Comparison of ENCODE assay signal across 8 cellular contexts in the genomic region with DNA sequence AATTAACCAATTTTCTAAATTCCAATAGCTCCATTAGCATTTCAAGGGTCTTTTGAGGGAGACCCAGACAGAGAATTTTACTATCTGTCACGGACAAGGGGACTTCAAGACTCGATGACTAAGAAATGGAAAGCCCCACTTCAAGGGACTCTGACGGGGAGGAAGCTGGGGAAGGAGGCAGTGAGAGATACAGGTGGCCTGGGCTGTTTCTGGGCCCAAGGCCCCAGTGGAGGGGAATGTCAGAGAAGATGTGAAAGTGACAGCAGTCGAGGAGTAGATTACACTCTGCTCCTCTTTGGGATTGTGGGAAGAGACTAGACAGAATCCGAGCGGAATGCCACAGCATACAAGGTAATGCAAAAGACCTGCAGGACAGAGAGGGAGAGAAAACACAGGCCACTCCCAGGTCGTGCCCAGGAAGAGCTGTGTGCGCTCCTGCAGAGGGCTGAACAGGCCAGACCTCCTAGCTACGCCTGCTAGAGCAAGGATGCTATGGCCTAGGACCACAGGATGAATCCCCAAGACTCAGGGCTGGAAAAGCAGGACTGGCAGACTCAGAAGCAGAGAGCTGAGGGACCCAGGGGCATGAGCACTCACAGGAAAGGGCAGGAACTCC.
A peak's percentile ranks its signal among the peaks of the same experiment; 100 is the strongest.
DNase-seq lines count a peak whose midpoint lies in the region; ATAC-seq, FAIRE-seq and TF ChIP-seq lines count a peak whose summit lies in the region.
"Not testable (repeated sequence)": the region's sequence is repeated elsewhere in the genome, so short reads cannot be mapped to it uniquely, and the experiment has no call there.

No MANE protein-coding gene starts in this region.

- H4K20me1 ChIP-seq in BLaER1 treated with 17β-estradiol and CSF1 and Interleukin-3, amounts not matched to agents 10 nM and 100 nM; GM12878 (ENCODE audit: control insufficient read depth, insufficient read depth): not testable (repeated sequence)

- peak; percentile 70 for ATAC-seq in GM18861 (IDR thresholded peaks at IDR 0.05; ENCODE audit: unreplicated experiment)
- ATAC-seq in GM19438 (IDR thresholded peaks at IDR 0.05; ENCODE audit: low read depth, unreplicated experiment), result peak; percentile 79
- peak; percentile 74 for ATAC-seq in GM21717 (IDR thresholded peaks at IDR 0.05; ENCODE audit: unreplicated experiment)
- peak; percentile 80 for ATAC-seq in HG02884 (IDR thresholded peaks at IDR 0.05; ENCODE audit: unreplicated experiment)
- peak; percentile 54 for ATAC-seq in HG03139 (IDR thresholded peaks at IDR 0.05; ENCODE audit: unreplicated experiment)
- ATAC-seq in HG03571 (IDR thresholded peaks at IDR 0.05; ENCODE audit: unreplicated experiment), result peak; percentile 74
- ATAC-seq in GM12878, result peak; percentile 93

- H3K36me3 ChIP-seq in BLaER1 treated with 17β-estradiol and CSF1 and Interleukin-3, amounts not matched to agents 10 nM and 100 nM; GM12878 (ENCODE audit: control insufficient read depth in 2 of 2, insufficient read depth in 2 of 2, low read length in 1 of 2): not testable (repeated sequence)

- POLR2A ChIA-PET in GM12878 (lab: Charles Lee), result not testable (repeated sequence)

- H2AFZ ChIP-seq in GM12878 (ENCODE audit: control insufficient read depth, low read depth, low read length), result not testable (repeated sequence)

- DNase-seq in GM12878 (ENCODE audit: low read depth, low spot score), result peak; percentile 7

- in situ Hi-C loops in GM12878 (cut with MboI), result not testable (repeated sequence)

- H3K4me3 ChIP-seq in BLaER1 treated with 17β-estradiol and CSF1 and Interleukin-3, amounts not matched to agents 10 nM and 100 nM; GM12878: not testable (repeated sequence)

- H3K9ac ChIP-seq in BLaER1 treated with 17β-estradiol and CSF1 and Interleukin-3, amounts not matched to agents 10 nM and 100 nM, result 0 out of 22 replicates have a peak overlapping the region, but pooled peaks of 1 of the 11 experiments have one; percentile 36
- H3K9ac ChIP-seq in GM12878 (ENCODE audit: control insufficient read depth, insufficient read depth, low read length), result not testable (repeated sequence)

- not testable (repeated sequence) for H3K27me3 ChIP-seq in BLaER1 treated with 17β-estradiol and CSF1 and Interleukin-3, amounts not matched to agents 10 nM and 100 nM; GM12878 (replicated peaks in 1 of 2; ENCODE audit: control insufficient read depth in 2 of 2, insufficient read depth in 2 of 2, low read length in 1 of 2)

- not testable (repeated sequence) for H3K79me2 ChIP-seq in GM12878 (ENCODE audit: control insufficient read depth, insufficient read depth, low read length)

- peaks cover 0 to 15% (median 11%) of the 10 kb centered on the region in 10 experiments; a peak in 12 of 20 replicates for H3K4me1 ChIP-seq in BLaER1 treated with 17β-estradiol and CSF1 and Interleukin-3, amounts not matched to agents 10 nM and 100 nM
- not testable (repeated sequence) for H3K4me1 ChIP-seq in GM12878 (ENCODE audit: control insufficient read depth, insufficient read depth, low read length)

- H3K27ac ChIP-seq in BLaER1 treated with 17β-estradiol and CSF1 and Interleukin-3, amounts not matched to agents 10 nM and 100 nM, result peak overlapping the region in 3 of 11 experiments; percentile 51 to 55 (median 55); a peak in 5 of 22 replicates
- H3K27ac ChIP-seq in GM12878 (ENCODE audit: control insufficient read depth, insufficient read depth), result 0 out of 2 replicates have a peak overlapping the region, but pooled peaks have one; percentile 27

- not testable (repeated sequence) for TF ChIP-seq RAD21 in GM12878 (IDR thresholded peaks at IDR 0.05; ENCODE audit: insufficient read depth, low read depth, low read length)

- not testable (repeated sequence) for H3K9me3 ChIP-seq in BLaER1 treated with 17β-estradiol and CSF1 and Interleukin-3, amounts not matched to agents 10 nM and 100 nM (replicated peaks in 1 of 11); GM12878 (replicated peaks; ENCODE audit: control insufficient read depth, insufficient read depth, low read length)

- WGBS in GM12878 (ENCODE audit: insufficient coverage, insufficient replicate concordance, low lambda C conversion rate, missing lambda C conversion rate), result 10% methylated on average over 3 of the region's 9 CpGs

- peak; percentile 44 for FAIRE-seq in GM12878 (lab: Jason Lieb, UNC)

- TF ChIP-seq EP300 in GM12878 (IDR thresholded peaks at IDR 0.05; ENCODE audit: borderline replicate concordance in 1 of 2, control insufficient read depth in 1 of 2, low read depth in 2 of 2, low read length in 2 of 2), result not testable (repeated sequence)

- CTCF ChIA-PET in GM12878 (lab: Yijun Ruan, JAX), result not testable (repeated sequence)

- RAD21 ChIA-PET in GM12878 (lab: Charles Lee; ENCODE audit: unreplicated experiment), result not testable (repeated sequence)

- BruUV-seq in GM12878 (replicated peaks; lab: Mats Ljungman, UMichigan), result not testable (repeated sequence)

- intact Hi-C loops in GM12878 (cut with micrococcal nuclease; ENCODE audit: unreplicated experiment), result not testable (repeated sequence)

- not testable (repeated sequence) for TF ChIP-seq POLR2A in GM12878 (IDR thresholded peaks at IDR 0.05; ENCODE audit: low read depth, low read length)

- not testable (repeated sequence) for TF ChIP-seq CTCF in GM12878 (IDR thresholded peaks at IDR 0.05 in 2 of 3, conservative IDR thresholded peaks at IDR 0.05 in 1 of 3; ENCODE audit: control insufficient read depth in 2 of 3, extremely low read depth in 1 of 3, insufficient read depth in 1 of 3, low read depth in 3 of 3, low read length in 3 of 3)

- H3K4me2 ChIP-seq in BLaER1 treated with 17β-estradiol and CSF1 and Interleukin-3, amounts not matched to agents 10 nM and 100 nM, result peak overlapping the region in 6 of 11 experiments; percentile 22 to 50 (median 44); a peak in 10 of 22 replicates
- H3K4me2 ChIP-seq in GM12878 (ENCODE audit: control insufficient read depth, insufficient read depth), result 0 out of 2 replicates have a peak overlapping the region, but pooled peaks have one; percentile 11

- SMC1A ChIA-PET in GM12878 (lab: Charles Lee; ENCODE audit: uncharacterized antibody, unreplicated experiment), result not testable (repeated sequence)

TF ChIP-seq in GM12878, 131 proteins besides CTCF, POLR2A, EP300 and RAD21:
- TF ChIP-seq JUNB (IDR thresholded peaks at IDR 0.05), result peak; percentile 4; the same call in 1 of the 2 replicates
